Comparison of ENCODE assay signal across 1 cellular context in the genomic region with DNA sequence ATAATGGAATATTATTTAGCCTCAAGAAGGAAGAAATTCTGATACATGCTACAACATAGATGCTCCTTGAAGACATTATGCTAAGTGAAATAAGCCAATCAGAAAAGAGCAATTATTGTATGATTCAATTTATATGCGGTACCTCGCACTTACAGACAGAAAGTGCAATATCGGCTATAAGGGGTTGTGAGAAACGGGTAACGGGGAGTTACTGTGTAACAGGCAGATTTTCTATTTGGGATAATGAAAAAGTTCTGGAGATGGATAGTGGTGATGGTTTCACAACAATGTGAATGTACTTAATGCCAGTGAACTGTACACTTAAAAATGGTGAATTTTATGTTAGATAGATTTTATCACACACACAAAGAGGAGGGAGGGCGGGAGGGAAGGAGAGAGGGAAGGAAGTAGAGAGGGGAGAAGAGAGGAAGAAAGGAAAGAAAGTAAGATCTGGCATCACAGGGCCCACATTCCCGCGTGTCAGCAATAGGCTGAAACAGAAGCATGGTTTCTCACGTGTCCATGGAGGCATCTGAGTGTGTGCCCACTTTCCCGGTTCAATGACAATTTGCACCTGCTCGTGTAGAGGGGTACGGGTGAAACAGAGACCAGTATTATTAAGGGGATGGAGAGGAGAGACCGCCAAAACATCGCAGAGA.
TF ChIP-seq lines count a peak whose summit lies in the region.

No MANE protein-coding gene starts in this region.

TF ChIP-seq in GM12878, 131 proteins besides CTCF, POLR2A, EP300 and RAD21:
- TF ChIP-seq, protein P1, sequence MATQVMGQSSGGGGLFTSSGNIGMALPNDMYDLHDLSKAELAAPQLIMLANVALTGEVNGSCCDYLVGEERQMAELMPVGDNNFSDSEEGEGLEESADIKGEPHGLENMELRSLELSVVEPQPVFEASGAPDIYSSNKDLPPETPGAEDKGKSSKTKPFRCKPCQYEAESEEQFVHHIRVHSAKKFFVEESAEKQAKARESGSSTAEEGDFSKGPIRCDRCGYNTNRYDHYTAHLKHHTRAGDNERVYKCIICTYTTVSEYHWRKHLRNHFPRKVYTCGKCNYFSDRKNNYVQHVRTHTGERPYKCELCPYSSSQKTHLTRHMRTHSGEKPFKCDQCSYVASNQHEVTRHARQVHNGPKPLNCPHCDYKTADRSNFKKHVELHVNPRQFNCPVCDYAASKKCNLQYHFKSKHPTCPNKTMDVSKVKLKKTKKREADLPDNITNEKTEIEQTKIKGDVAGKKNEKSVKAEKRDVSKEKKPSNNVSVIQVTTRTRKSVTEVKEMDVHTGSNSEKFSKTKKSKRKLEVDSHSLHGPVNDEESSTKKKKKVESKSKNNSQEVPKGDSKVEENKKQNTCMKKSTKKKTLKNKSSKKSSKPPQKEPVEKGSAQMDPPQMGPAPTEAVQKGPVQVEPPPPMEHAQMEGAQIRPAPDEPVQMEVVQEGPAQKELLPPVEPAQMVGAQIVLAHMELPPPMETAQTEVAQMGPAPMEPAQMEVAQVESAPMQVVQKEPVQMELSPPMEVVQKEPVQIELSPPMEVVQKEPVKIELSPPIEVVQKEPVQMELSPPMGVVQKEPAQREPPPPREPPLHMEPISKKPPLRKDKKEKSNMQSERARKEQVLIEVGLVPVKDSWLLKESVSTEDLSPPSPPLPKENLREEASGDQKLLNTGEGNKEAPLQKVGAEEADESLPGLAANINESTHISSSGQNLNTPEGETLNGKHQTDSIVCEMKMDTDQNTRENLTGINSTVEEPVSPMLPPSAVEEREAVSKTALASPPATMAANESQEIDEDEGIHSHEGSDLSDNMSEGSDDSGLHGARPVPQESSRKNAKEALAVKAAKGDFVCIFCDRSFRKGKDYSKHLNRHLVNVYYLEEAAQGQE (IDR thresholded peaks at IDR 0.05; ENCODE audit: low read depth, low read length), result no peak
- TF ChIP-seq, protein P2, sequence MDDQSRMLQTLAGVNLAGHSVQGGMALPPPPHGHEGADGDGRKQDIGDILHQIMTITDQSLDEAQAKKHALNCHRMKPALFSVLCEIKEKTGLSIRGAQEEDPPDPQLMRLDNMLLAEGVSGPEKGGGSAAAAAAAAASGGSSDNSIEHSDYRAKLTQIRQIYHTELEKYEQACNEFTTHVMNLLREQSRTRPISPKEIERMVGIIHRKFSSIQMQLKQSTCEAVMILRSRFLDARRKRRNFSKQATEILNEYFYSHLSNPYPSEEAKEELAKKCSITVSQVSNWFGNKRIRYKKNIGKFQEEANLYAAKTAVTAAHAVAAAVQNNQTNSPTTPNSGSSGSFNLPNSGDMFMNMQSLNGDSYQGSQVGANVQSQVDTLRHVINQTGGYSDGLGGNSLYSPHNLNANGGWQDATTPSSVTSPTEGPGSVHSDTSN (IDR thresholded peaks at IDR 0.05; ENCODE audit: insufficient replicate concordance, low read depth, low read length), result no peak
- TF ChIP-seq, protein P3, sequence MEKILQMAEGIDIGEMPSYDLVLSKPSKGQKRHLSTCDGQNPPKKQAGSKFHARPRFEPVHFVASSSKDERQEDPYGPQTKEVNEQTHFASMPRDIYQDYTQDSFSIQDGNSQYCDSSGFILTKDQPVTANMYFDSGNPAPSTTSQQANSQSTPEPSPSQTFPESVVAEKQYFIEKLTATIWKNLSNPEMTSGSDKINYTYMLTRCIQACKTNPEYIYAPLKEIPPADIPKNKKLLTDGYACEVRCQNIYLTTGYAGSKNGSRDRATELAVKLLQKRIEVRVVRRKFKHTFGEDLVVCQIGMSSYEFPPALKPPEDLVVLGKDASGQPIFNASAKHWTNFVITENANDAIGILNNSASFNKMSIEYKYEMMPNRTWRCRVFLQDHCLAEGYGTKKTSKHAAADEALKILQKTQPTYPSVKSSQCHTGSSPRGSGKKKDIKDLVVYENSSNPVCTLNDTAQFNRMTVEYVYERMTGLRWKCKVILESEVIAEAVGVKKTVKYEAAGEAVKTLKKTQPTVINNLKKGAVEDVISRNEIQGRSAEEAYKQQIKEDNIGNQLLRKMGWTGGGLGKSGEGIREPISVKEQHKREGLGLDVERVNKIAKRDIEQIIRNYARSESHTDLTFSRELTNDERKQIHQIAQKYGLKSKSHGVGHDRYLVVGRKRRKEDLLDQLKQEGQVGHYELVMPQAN (conservative IDR thresholded peaks at IDR 0.05), result peak; percentile 51
- TF ChIP-seq, protein P4, sequence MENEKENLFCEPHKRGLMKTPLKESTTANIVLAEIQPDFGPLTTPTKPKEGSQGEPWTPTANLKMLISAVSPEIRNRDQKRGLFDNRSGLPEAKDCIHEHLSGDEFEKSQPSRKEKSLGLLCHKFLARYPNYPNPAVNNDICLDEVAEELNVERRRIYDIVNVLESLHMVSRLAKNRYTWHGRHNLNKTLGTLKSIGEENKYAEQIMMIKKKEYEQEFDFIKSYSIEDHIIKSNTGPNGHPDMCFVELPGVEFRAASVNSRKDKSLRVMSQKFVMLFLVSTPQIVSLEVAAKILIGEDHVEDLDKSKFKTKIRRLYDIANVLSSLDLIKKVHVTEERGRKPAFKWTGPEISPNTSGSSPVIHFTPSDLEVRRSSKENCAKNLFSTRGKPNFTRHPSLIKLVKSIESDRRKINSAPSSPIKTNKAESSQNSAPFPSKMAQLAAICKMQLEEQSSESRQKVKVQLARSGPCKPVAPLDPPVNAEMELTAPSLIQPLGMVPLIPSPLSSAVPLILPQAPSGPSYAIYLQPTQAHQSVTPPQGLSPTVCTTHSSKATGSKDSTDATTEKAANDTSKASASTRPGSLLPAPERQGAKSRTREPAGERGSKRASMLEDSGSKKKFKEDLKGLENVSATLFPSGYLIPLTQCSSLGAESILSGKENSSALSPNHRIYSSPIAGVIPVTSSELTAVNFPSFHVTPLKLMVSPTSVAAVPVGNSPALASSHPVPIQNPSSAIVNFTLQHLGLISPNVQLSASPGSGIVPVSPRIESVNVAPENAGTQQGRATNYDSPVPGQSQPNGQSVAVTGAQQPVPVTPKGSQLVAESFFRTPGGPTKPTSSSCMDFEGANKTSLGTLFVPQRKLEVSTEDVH (IDR thresholded peaks at IDR 0.05; ENCODE audit: low read depth, partially characterized antibody), result no peak
- no peak for TF ChIP-seq RELA (IDR thresholded peaks at IDR 0.05; ENCODE audit: borderline replicate concordance, partially characterized antibody)
- TF ChIP-seq MEF2A (IDR thresholded peaks at IDR 0.05; ENCODE audit: insufficient read depth, low read depth, low read length), result 0 out of 2 replicates have a peak, but pooled peaks have one; percentile 1
- TF ChIP-seq, protein P5, sequence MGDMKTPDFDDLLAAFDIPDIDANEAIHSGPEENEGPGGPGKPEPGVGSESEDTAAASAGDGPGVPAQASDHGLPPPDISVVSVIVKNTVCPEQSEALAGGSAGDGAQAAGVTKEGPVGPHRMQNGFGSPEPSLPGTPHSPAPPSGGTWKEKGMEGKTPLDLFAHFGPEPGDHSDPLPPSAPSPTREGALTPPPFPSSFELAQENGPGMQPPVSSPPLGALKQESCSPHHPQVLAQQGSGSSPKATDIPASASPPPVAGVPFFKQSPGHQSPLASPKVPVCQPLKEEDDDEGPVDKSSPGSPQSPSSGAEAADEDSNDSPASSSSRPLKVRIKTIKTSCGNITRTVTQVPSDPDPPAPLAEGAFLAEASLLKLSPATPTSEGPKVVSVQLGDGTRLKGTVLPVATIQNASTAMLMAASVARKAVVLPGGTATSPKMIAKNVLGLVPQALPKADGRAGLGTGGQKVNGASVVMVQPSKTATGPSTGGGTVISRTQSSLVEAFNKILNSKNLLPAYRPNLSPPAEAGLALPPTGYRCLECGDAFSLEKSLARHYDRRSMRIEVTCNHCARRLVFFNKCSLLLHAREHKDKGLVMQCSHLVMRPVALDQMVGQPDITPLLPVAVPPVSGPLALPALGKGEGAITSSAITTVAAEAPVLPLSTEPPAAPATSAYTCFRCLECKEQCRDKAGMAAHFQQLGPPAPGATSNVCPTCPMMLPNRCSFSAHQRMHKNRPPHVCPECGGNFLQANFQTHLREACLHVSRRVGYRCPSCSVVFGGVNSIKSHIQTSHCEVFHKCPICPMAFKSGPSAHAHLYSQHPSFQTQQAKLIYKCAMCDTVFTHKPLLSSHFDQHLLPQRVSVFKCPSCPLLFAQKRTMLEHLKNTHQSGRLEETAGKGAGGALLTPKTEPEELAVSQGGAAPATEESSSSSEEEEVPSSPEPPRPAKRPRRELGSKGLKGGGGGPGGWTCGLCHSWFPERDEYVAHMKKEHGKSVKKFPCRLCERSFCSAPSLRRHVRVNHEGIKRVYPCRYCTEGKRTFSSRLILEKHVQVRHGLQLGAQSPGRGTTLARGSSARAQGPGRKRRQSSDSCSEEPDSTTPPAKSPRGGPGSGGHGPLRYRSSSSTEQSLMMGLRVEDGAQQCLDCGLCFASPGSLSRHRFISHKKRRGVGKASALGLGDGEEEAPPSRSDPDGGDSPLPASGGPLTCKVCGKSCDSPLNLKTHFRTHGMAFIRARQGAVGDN (IDR thresholded peaks at IDR 0.05), result 0 out of 2 replicates have a peak, but pooled peaks have one; percentile 38
- TF ChIP-seq ZNF207 (IDR thresholded peaks at IDR 0.05; ENCODE audit: borderline replicate concordance), result 0 out of 2 replicates have a peak, but pooled peaks have one; percentile 27
- TF ChIP-seq BHLHE40 (IDR thresholded peaks at IDR 0.05; ENCODE audit: borderline replicate concordance in 1 of 2, low read depth in 2 of 2, low read length in 1 of 2), result peak in 1 of 2 experiments; percentile 45; a peak in 2 of 4 replicates
- peak; percentile 27; the same call in 1 of the 2 replicates for TF ChIP-seq BACH1 (IDR thresholded peaks at IDR 0.05; ENCODE audit: borderline replicate concordance)
- TF ChIP-seq, protein P6, sequence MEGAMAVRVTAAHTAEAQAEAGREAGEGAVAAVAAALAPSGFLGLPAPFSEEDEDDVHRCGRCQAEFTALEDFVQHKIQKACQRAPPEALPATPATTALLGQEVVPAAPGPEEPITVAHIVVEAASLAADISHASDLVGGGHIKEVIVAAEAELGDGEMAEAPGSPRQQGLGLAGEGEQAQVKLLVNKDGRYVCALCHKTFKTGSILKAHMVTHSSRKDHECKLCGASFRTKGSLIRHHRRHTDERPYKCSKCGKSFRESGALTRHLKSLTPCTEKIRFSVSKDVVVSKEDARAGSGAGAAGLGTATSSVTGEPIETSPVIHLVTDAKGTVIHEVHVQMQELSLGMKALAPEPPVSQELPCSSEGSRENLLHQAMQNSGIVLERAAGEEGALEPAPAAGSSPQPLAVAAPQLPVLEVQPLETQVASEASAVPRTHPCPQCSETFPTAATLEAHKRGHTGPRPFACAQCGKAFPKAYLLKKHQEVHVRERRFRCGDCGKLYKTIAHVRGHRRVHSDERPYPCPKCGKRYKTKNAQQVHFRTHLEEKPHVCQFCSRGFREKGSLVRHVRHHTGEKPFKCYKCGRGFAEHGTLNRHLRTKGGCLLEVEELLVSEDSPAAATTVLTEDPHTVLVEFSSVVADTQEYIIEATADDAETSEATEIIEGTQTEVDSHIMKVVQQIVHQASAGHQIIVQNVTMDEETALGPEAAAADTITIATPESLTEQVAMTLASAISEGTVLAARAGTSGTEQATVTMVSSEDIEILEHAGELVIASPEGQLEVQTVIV (IDR thresholded peaks at IDR 0.05; ENCODE audit: borderline replicate concordance, partially characterized antibody), result no peak
- no peak for TF ChIP-seq EGR1 (IDR thresholded peaks at IDR 0.05; ENCODE audit: borderline replicate concordance in 1 of 2, low read depth in 2 of 2, low read length in 2 of 2)
- TF ChIP-seq KAT2A (conservative IDR thresholded peaks at IDR 0.05; ENCODE audit: control insufficient read depth, low read depth, low read length), result no peak
- TF ChIP-seq MTA2 (IDR thresholded peaks at IDR 0.05; ENCODE audit: low read depth), result 0 out of 2 replicates have a peak, but pooled peaks have one; percentile 15
- TF ChIP-seq, protein P7, sequence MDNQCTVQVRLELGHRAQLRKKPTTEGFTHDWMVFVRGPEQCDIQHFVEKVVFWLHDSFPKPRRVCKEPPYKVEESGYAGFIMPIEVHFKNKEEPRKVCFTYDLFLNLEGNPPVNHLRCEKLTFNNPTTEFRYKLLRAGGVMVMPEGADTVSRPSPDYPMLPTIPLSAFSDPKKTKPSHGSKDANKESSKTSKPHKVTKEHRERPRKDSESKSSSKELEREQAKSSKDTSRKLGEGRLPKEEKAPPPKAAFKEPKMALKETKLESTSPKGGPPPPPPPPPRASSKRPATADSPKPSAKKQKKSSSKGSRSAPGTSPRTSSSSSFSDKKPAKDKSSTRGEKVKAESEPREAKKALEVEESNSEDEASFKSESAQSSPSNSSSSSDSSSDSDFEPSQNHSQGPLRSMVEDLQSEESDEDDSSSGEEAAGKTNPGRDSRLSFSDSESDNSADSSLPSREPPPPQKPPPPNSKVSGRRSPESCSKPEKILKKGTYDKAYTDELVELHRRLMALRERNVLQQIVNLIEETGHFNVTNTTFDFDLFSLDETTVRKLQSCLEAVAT (IDR thresholded peaks at IDR 0.05), result peak; percentile 52; the same call in 1 of the 2 replicates
- TF ChIP-seq SIN3A (IDR thresholded peaks at IDR 0.05; ENCODE audit: low read depth, low read length), result no peak
- peak; percentile 62; the same call in 1 of the 2 replicates for TF ChIP-seq SMARCA5 (IDR thresholded peaks at IDR 0.05)
- 0 out of 2 replicates have a peak, but pooled peaks have one; percentile 0 for TF ChIP-seq IKZF1 (conservative IDR thresholded peaks at IDR 0.05)
- TF ChIP-seq DPF2 (IDR thresholded peaks at IDR 0.05), result no peak
